8 cellular contexts compared by ENCODE assay signal in the genomic region with DNA sequence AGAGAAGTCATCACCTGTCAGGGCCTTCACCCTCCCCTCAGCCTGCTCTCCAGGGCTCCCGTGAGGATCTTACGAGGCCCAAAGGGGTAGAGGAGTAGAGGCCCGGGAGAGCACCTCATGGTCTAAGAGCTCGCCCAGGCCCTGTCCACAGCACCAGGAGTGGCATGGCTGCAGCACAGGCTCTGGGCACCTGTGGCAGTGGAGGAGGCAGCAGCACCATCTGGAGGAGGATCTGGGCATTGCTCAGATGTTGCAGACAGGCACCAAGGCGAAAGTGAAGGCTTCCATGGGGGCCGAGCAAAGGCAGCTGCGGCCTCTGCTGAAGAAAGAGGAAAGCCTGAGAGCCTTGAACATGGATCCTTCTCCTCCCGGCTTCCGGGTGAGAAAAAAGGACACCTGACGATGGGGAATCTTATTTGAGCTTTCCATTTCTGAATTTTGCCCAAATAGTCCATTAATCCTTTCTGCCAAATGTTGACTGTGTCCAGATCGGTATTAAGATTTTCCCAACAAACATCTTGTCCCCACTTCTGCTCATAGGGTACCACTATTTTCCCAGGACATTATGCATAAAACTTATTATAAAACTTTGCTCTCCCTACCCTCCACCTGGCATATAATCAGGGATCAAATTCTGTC.
DNase-seq lines count a peak whose midpoint lies in the region; ATAC-seq, FAIRE-seq and TF ChIP-seq lines count a peak whose summit lies in the region.

No MANE protein-coding gene starts in this region.

- no peak overlapping the region for H3K4me3 ChIP-seq in A549

- H3K27ac ChIP-seq in A549, result no peak overlapping the region

- DNase-seq in A549 (ENCODE audit: low read depth in 1 of 2, low spot score in 1 of 2) (peak; percentile 3 to 34), GM13977 (ENCODE audit: low spot score) (peak; percentile 42), NCI-H146 treated with DMSO at 0.1 percent for 48 hours (lab: John Stamatoyannopoulos, UW; ENCODE audit: unreplicated experiment) (peak; percentile 5), ecto neural progenitor cell (ENCODE audit: low spot score) (peak; percentile 74), mucosa of gallbladder (ENCODE audit: low spot score) (peak; percentile 34), stromal cell of bone marrow (ENCODE audit: low read depth) (peak; percentile 6)
- peak; percentile 82 for DNase-seq in activated CD4-positive, alpha-beta T cell treated with anti-CD3 and anti-CD28 coated beads for 48 hours

- no peak for FAIRE-seq in A549 (lab: Jason Lieb, UNC)

- no peaks in the 10 kb centered on the region for H3K4me1 ChIP-seq in A549

- ATAC-seq in A549, result peak; percentile 83 to 93; a peak in 5 of 6 replicates
- ATAC-seq in HG02798 (IDR thresholded peaks at IDR 0.05; ENCODE audit: poor library complexity, unreplicated experiment), result peak; percentile 100

- no peak for TF ChIP-seq POLR2A in A549 (IDR thresholded peaks at IDR 0.05; ENCODE audit: low read length)

- no peak overlapping the region for H3K4me2 ChIP-seq in A549

- no peaks in the 10 kb centered on the region for H3K9me3 ChIP-seq in A549

- TF ChIP-seq CTCF in A549 (IDR thresholded peaks at IDR 0.05), result peak; percentile 23; the same call in 1 of the 3 replicates
- TF ChIP-seq CTCF in GM13977 (IDR thresholded peaks at IDR 0.05; ENCODE audit: extremely low read depth, insufficient read depth, missing control alignments), result peak; percentile 93

- WGBS in A549 (ENCODE audit: missing lambda C conversion rate), result 37% methylated on average over 11 of the region's 11 CpGs

- TF ChIP-seq EP300 in A549 (IDR thresholded peaks at IDR 0.05), result no peak

- POLR2A ChIA-PET in A549 (lab: Yijun Ruan, JAX), result no interaction called here

- TF ChIP-seq RAD21 in A549 (conservative IDR thresholded peaks at IDR 0.05 in 1 of 2, IDR thresholded peaks at IDR 0.05 in 1 of 2), result peak; percentile 46 to 63

- in situ Hi-C loops in GM13977 (cut with MboI; ENCODE audit: low pct_unique_long_range_greater_than_20kb, low sequenced_read_pairs, unreplicated experiment), result loop anchor here (25.0 kb wide), 1 partner anchor 481 kb away; no protein-coding TSS in a partner anchor

- CTCF ChIA-PET in A549 (lab: Yijun Ruan, JAX), result interaction anchor here (0.6 to 2.5 kb wide), 10 partner anchors 9 to 544 kb away, joined by 3 to 9 read pairs (median 4); no protein-coding TSS in a partner anchor

TF ChIP-seq in A549, 52 proteins besides CTCF, POLR2A, EP300 and RAD21:
- TF ChIP-seq MAFK (IDR thresholded peaks at IDR 0.05; ENCODE audit: partially characterized antibody) (no peak), ZSCAN20 (CRISPR knock-in tag; IDR thresholded peaks at IDR 0.05) (no peak), ELK1 (IDR thresholded peaks at IDR 0.05; ENCODE audit: low read depth, low read length) (no peak), USF2 (IDR thresholded peaks at IDR 0.05) (no peak), EHMT2 (IDR thresholded peaks at IDR 0.05; ENCODE audit: low read depth) (no peak), ZNF302 (CRISPR knock-in tag; IDR thresholded peaks at IDR 0.05) (no peak), PHF8 (IDR thresholded peaks at IDR 0.05; ENCODE audit: borderline replicate concordance, low read depth) (no peak), MAX (IDR thresholded peaks at IDR 0.05) (no peak), ZFP36 (IDR thresholded peaks at IDR 0.05; ENCODE audit: borderline replicate concordance, partially characterized antibody) (no peak)

Comparison
In these comparisons a context has a peak if more than half of its experiments do, and no peak if none do; other contexts are left out.
1. DNase-seq: peak in every context shown above with its lines; median percentile 82 in activated CD4-positive, alpha-beta T cell treated with anti-CD3 and anti-CD28 coated beads for 48 hours; 74 in ecto neural progenitor cell; 42 in GM13977; 34 in mucosa of gallbladder; 18 in A549; 6 in stromal cell of bone marrow; 5 in NCI-H146 treated with DMSO at 0.1 percent for 48 hours.